7 cellular contexts compared by ENCODE assay signal in genomic region chr20:61866165-61866564, GRCh38.
"Had no signal": no experiment of that assay in that cellular context is flagged by ENCODE, and none has a peak within 500 bp of the region (broad histone marks: within the 10 kb centered on the region; RNA-seq: fewer than 3 reads in every experiment).

No MANE protein-coding gene starts in this region.

- DNase-seq: H7, HFFc6, KG1 had no signal

- H3K36me3 ChIP-seq: HAP-1 had no signal

- ATAC-seq: GM23338, HCT116 had no signal

- H3K27ac ChIP-seq: HL-60 had no signal

- H3K4me2 ChIP-seq: GM23338 had no signal

- H3K9me3 ChIP-seq: HAP-1 had no signal

- H3K4me1 ChIP-seq: HAP-1 had no signal

- H2AFZ ChIP-seq: GM23338 had no signal

- H3K4me3 ChIP-seq: GM23338, HAP-1 had no signal
